Comparison of ENCODE assay signal across 8 cellular contexts in the genomic region with DNA sequence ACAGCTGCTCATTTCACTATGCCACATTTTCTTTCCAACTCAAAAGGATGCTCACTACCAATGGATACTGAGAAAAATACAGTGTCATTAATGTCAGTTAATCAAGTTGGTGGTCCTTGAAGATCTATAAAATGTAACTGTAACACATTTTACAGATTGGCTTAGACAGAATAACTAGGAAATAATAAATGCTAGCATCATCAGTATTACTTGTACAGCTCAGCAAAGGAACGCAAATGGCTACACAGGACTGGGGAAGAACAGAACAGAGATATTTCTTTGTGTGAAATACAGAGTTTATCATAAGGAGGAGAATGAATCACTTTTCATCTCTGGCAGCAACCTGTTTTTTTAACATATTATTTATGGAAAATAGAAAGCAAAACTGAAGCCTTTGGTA. TPM values are rescaled to one million over a fixed set of nuclear protein-coding genes. Genes with fewer than 3 reads are reported as not detected.
A peak's percentile ranks its signal among the peaks of the same experiment; 100 is the strongest.
DNase-seq lines count a peak whose midpoint lies in the region; ATAC-seq and TF ChIP-seq lines count a peak whose summit lies in the region.

No MANE protein-coding gene starts in this region.

- no peak overlapping the region for H2AFZ ChIP-seq in neural progenitor cell (replicated peaks)

- peak overlapping the region; percentile 74 to 86 (median 80) for H3K27ac ChIP-seq in body of pancreas
- H3K27ac ChIP-seq in neural progenitor cell, result no peak overlapping the region

- peak; percentile 25 for ATAC-seq in HG02852 (IDR thresholded peaks at IDR 0.05; ENCODE audit: unreplicated experiment)
- no peak for ATAC-seq in body of pancreas
- ATAC-seq in HG03175 (IDR thresholded peaks at IDR 0.05; ENCODE audit: unreplicated experiment), result no peak

- peaks cover 53% of the 10 kb centered on the region for H3K4me1 Mint-ChIP-seq in neural progenitor cell

- peaks cover 4% of the 10 kb centered on the region for H3K27me3 Mint-ChIP-seq in neural progenitor cell (ENCODE audit: insufficient read depth, low read depth)

- no peak overlapping the region for H3K4me3 Mint-ChIP-seq in neural progenitor cell

- H3K9me3 ChIP-seq in body of pancreas (no peaks in the 10 kb centered on the region), neural progenitor cell (ENCODE audit: low read depth) (no peaks in the 10 kb centered on the region)

- H3K4me3 ChIP-seq in GM06990 (replicated peaks; ENCODE audit: low read depth, low read length), result peak overlapping the region; percentile 55
- H3K4me3 ChIP-seq in body of pancreas, result no peak overlapping the region
- no peak overlapping the region for H3K4me3 ChIP-seq in neural progenitor cell

- H3K36me3 ChIP-seq in GM06990 (ENCODE audit: control insufficient read depth, insufficient read depth, low read length), result no peaks in the 10 kb centered on the region
- no peaks in the 10 kb centered on the region for H3K36me3 ChIP-seq in body of pancreas (replicated peaks in 1 of 2; ENCODE audit: insufficient read depth in 1 of 2, low read depth in 2 of 2)
- H3K36me3 ChIP-seq in neural progenitor cell, result no peaks in the 10 kb centered on the region

- H4K20me1 ChIP-seq in neural progenitor cell (ENCODE audit: low read depth), result no peaks in the 10 kb centered on the region

- no peak overlapping the region for H3K4me2 ChIP-seq in neural progenitor cell

- WGBS in body of pancreas, 2 donors, result 50% methylated on average over 1 of the region's 1 CpG

- H3K36me3 Mint-ChIP-seq in neural progenitor cell, result peaks cover 4% of the 10 kb centered on the region

- peak overlapping the region; percentile 22 for H3K27ac Mint-ChIP-seq in neural progenitor cell

- peaks cover 18% of the 10 kb centered on the region for H3F3A ChIP-seq in neural progenitor cell (ENCODE audit: low read depth)

- H3K4me1 ChIP-seq in body of pancreas, result peaks cover 18% of the 10 kb centered on the region
- H3K4me1 ChIP-seq in neural progenitor cell, result peaks cover 13% of the 10 kb centered on the region

- no peaks in the 10 kb centered on the region for H3K27me3 ChIP-seq in GM06990 (replicated peaks; ENCODE audit: control insufficient read depth, insufficient read depth, low read length)
- H3K27me3 ChIP-seq in body of pancreas, result no peaks in the 10 kb centered on the region
- H3K27me3 ChIP-seq in neural progenitor cell, result no peaks in the 10 kb centered on the region

- H3K9ac ChIP-seq in neural progenitor cell, result no peak overlapping the region

- no peak for TF ChIP-seq POLR2A in body of pancreas (IDR thresholded peaks at IDR 0.05)

- peaks cover 10% of the 10 kb centered on the region for H3K9me3 Mint-ChIP-seq in neural progenitor cell

- DNase-seq in GM06990 (ENCODE audit: extremely low read depth, insufficient read length) (no peak), body of pancreas (no peak), neural progenitor cell (ENCODE audit: low spot score) (no peak), DMS153 (lab: John Stamatoyannopoulos, UW) (no peak), A172 (ENCODE audit: low spot score) (no peak)
- no peak for DNase-seq in stimulated activated CD4-positive, alpha-beta T cell treated with anti-CD3 and anti-CD28 coated beads, Interleukin-2, amount 100 ng/mL, for 48 hours

- H3K79me2 ChIP-seq in neural progenitor cell (ENCODE audit: low read depth), result no peaks in the 10 kb centered on the region

- TF ChIP-seq CTCF in GM06990 (IDR thresholded peaks at IDR 0.05; ENCODE audit: insufficient read depth, low read length, poor library complexity, severe bottlenecking), result no peak
- no peak for TF ChIP-seq CTCF in body of pancreas (IDR thresholded peaks at IDR 0.05)
- no peak for TF ChIP-seq CTCF in neural progenitor cell (IDR thresholded peaks at IDR 0.05)

- intact Hi-C loops in body of pancreas (cut with DNase I), result no loop called here

RNA-seq across cellular contexts. Expression of gene QKI, which starts 8.2 kb away (rescaled TPM):
- 10 to 100 TPM; 60.4 to 61.3 TPM for total RNA-seq in body of pancreas
- 212 and 216 TPM in 2 replicates for total RNA-seq in neural progenitor cell (ENCODE audit: low replicate concordance)
- 62.7 and 81.2 TPM in 2 replicates for total RNA-seq in A172 (2014; rRNA removed; shearing (Covaris generic))
